Comparison of ENCODE assay signal across 9 cellular contexts in genomic region chr15:99485992-99486370, GRCh38.
DNase-seq lines count a peak whose midpoint lies in the region; ATAC-seq and TF ChIP-seq lines count a peak whose summit lies in the region.
"Had no signal": no experiment of that assay in that cellular context is flagged by ENCODE, and none has a peak within 500 bp of the region (broad histone marks: within the 10 kb centered on the region; RNA-seq: fewer than 3 reads in every experiment).

No MANE protein-coding gene starts in this region.

- no peak overlapping the region for H3K27ac Mint-ChIP-seq in GM23338
- peak overlapping the region; percentile 79 for H3K27ac Mint-ChIP-seq in activated CD8-positive, alpha-beta T cell treated with anti-CD3 and anti-CD28 coated beads, Interleukin-2, amount 10 ng/mL, durations not matched to agents 7 days and 5 days

- no peaks in the 10 kb centered on the region; the same call in 2 of the 3 replicates for H3K9me3 Mint-ChIP-seq in GM23338
- no peaks in the 10 kb centered on the region for H3K9me3 Mint-ChIP-seq in activated CD8-positive, alpha-beta T cell treated with anti-CD3 and anti-CD28 coated beads, Interleukin-2, amount 10 ng/mL, durations not matched to agents 7 days and 5 days (ENCODE audit: insufficient read depth)

- CTCF ChIA-PET in activated CD8-positive, alpha-beta T cell treated with anti-CD3 and anti-CD28 coated beads, Interleukin-2, amount 10 ng/mL, durations not matched to agents 7 days and 5 days (lab: Charles Lee), result interaction anchor here (0.8 to 1.5 kb wide), 4 partner anchors 9 to 218 kb away, joined by 3 to 6 read pairs (median 4); no protein-coding TSS in a partner anchor

- H3K4me1 ChIP-seq in GM23338 (ENCODE audit: insufficient read depth) (peaks cover 15% of the 10 kb centered on the region), hepatocyte (ENCODE audit: insufficient read depth) (peaks cover 16% of the 10 kb centered on the region), spleen (peaks cover 0 to 31% (median 26%) of the 10 kb centered on the region in 6 donors)

- peak; percentile 27 for DNase-seq in GM23338 (ENCODE audit: low spot score)
- DNase-seq in activated CD8-positive, alpha-beta T cell treated with anti-CD3 and anti-CD28 coated beads, Interleukin-2, amount 10 ng/mL, durations not matched to agents 7 days and 5 days, result no peak
- no peak for DNase-seq in hepatocyte (ENCODE audit: low spot score)
- no peak for DNase-seq in spleen
- DNase-seq in left lobe of liver (ENCODE audit: low spot score), result no peak
- DNase-seq in NCI-H2196 (lab: John Stamatoyannopoulos, UW; ENCODE audit: unreplicated experiment), result no peak
- no peak for DNase-seq in NCI-H82 treated with DMSO at 0.1 percent for 48 hours (lab: John Stamatoyannopoulos, UW; ENCODE audit: unreplicated experiment)
- no peak for DNase-seq in anterior cingulate cortex (lab: John Stamatoyannopoulos, UW)

- intact Hi-C loops in spleen (cut with DNase I; ENCODE audit: low total_unique reads), result no loop called here

- H2AFZ ChIP-seq in GM23338 (peak overlapping the region; percentile 99), hepatocyte (peak overlapping the region; percentile 63)

- H3K4me3 ChIP-seq in GM23338 (peak overlapping the region; percentile 66), hepatocyte (peak overlapping the region; percentile 14), spleen (peak overlapping the region in 5 of 8 donors; percentile 5 to 61 (median 26))

- peak overlapping the region; percentile 66 for H3K4me3 Mint-ChIP-seq in GM23338
- H3K4me3 Mint-ChIP-seq in activated CD8-positive, alpha-beta T cell treated with anti-CD3 and anti-CD28 coated beads, Interleukin-2, amount 10 ng/mL, durations not matched to agents 7 days and 5 days, result peak overlapping the region; percentile 26

- ATAC-seq in GM23338 (peak; percentile 45), left lobe of liver (no peak)
- peak; percentile 32 for ATAC-seq in activated CD8-positive, alpha-beta T cell treated with anti-CD3 and anti-CD28 coated beads, Interleukin-2, amount 10 ng/mL, durations not matched to agents 7 days and 5 days

- H3K36me3 ChIP-seq in GM23338 (ENCODE audit: insufficient read depth) (no peaks in the 10 kb centered on the region; the same call in 1 of the 2 replicates), hepatocyte (replicated peaks; ENCODE audit: insufficient read depth, low read depth) (no peaks in the 10 kb centered on the region), spleen (no peaks in the 10 kb centered on the region)
- H3K36me3 ChIP-seq: neutrophil had no signal

- WGBS in hepatocyte (ENCODE audit: low lambda C conversion rate, missing lambda C conversion rate), result 35% methylated on average over 9 of the region's 9 CpGs
- 13 to 28% (median 21%) methylated on average over 9 of the region's 9 CpGs for WGBS in spleen, 5 donors

- no peaks in the 10 kb centered on the region for H4K20me1 ChIP-seq in GM23338 (replicated peaks; ENCODE audit: insufficient read depth)
- no peaks in the 10 kb centered on the region for H4K20me1 ChIP-seq in hepatocyte (ENCODE audit: insufficient read depth, poor library complexity, severe bottlenecking)

- H3K27me3 ChIP-seq in GM23338 (ENCODE audit: insufficient read depth) (peaks cover 3% of the 10 kb centered on the region; the same call in 1 of the 2 replicates), hepatocyte (no peaks in the 10 kb centered on the region), spleen (replicated peaks in 1 of 7) (peaks cover 0 to 12% (median 0%) of the 10 kb centered on the region in 7 donors)

- no peak for TF ChIP-seq POLR2A in spleen (IDR thresholded peaks at IDR 0.05)

- H3K27ac ChIP-seq in GM23338 (ENCODE audit: low read depth) (no peak overlapping the region), hepatocyte (peak overlapping the region; percentile 67), spleen (peak overlapping the region; percentile 46 to 87 (median 73))
- H3K27ac ChIP-seq: neutrophil had no signal

- no peak for TF ChIP-seq CTCF in GM23338 (conservative IDR thresholded peaks at IDR 0.05; ENCODE audit: low read depth in 2 of 2)
- no peak for TF ChIP-seq CTCF in hepatocyte (IDR thresholded peaks at IDR 0.05; ENCODE audit: poor library complexity)
- no peak for TF ChIP-seq CTCF in spleen (IDR thresholded peaks at IDR 0.05 in 8 of 11, conservative IDR thresholded peaks at IDR 0.05 in 3 of 11)

- peaks cover 13% of the 10 kb centered on the region for H3K27me3 Mint-ChIP-seq in GM23338 (ENCODE audit: insufficient read depth, low read depth, poor library complexity)
- peaks cover 11% of the 10 kb centered on the region for H3K27me3 Mint-ChIP-seq in activated CD8-positive, alpha-beta T cell treated with anti-CD3 and anti-CD28 coated beads, Interleukin-2, amount 10 ng/mL, durations not matched to agents 7 days and 5 days (ENCODE audit: low read depth)

- POLR2A ChIA-PET in activated CD8-positive, alpha-beta T cell treated with anti-CD3 and anti-CD28 coated beads, Interleukin-2, amount 10 ng/mL, durations not matched to agents 7 days and 5 days (lab: Charles Lee), result no interaction called here

- no peaks in the 10 kb centered on the region for H3K9me3 ChIP-seq in hepatocyte (ENCODE audit: low read depth)
- H3K9me3 ChIP-seq in spleen, result no peaks in the 10 kb centered on the region
- H3K9me3 ChIP-seq: neutrophil had no signal

- H3K4me2 ChIP-seq in GM23338 (peak overlapping the region; percentile 93), hepatocyte (peak overlapping the region; percentile 80)

- H3F3A ChIP-seq in GM23338 (replicated peaks; ENCODE audit: low read depth), result no peaks in the 10 kb centered on the region

- peaks cover 23% of the 10 kb centered on the region for H3K4me1 Mint-ChIP-seq in GM23338
- H3K4me1 Mint-ChIP-seq in activated CD8-positive, alpha-beta T cell treated with anti-CD3 and anti-CD28 coated beads, Interleukin-2, amount 10 ng/mL, durations not matched to agents 7 days and 5 days (ENCODE audit: low read depth), result peaks cover 24% of the 10 kb centered on the region

- H3K36me3 Mint-ChIP-seq in GM23338 (ENCODE audit: low read depth), result no peaks in the 10 kb centered on the region
- H3K36me3 Mint-ChIP-seq in activated CD8-positive, alpha-beta T cell treated with anti-CD3 and anti-CD28 coated beads, Interleukin-2, amount 10 ng/mL, durations not matched to agents 7 days and 5 days (ENCODE audit: low read depth), result no peaks in the 10 kb centered on the region

- H3K79me2 ChIP-seq in GM23338 (replicated peaks; ENCODE audit: insufficient read depth), result no peaks in the 10 kb centered on the region
- H3K79me2 ChIP-seq in hepatocyte, result no peaks in the 10 kb centered on the region

- H3K9me2 ChIP-seq in GM23338 (ENCODE audit: insufficient read depth), result no peaks in the 10 kb centered on the region; the same call in 1 of the 2 replicates
- H3K9me2 ChIP-seq in hepatocyte (replicated peaks; ENCODE audit: insufficient read depth), result no peaks in the 10 kb centered on the region

TF ChIP-seq in GM23338, 12 proteins besides CTCF, POLR2A, EP300 and RAD21 (continues in another document):
- TF ChIP-seq POLR2AphosphoS5 (IDR thresholded peaks at IDR 0.05; ENCODE audit: low read depth) (no peak), JUNB (IDR thresholded peaks at IDR 0.05; ENCODE audit: unreplicated experiment) (no peak), REST (IDR thresholded peaks at IDR 0.05; ENCODE audit: unreplicated experiment) (no peak), ETS1 (IDR thresholded peaks at IDR 0.05) (no peak), EZH2phosphoT487 (IDR thresholded peaks at IDR 0.05; ENCODE audit: unreplicated experiment) (no peak)

Comparison
In these comparisons a context has a peak if more than half of its experiments do, and no peak if none do; other contexts are left out.
1. H3K4me3 ChIP-seq: peak in every context shown above with its lines; median percentile 66 in GM23338; 26 in spleen; 14 in hepatocyte.